Comparison of ENCODE assay signal across 13 cellular contexts in genomic region chr2:120104002-120104467, GRCh38.
A peak's percentile ranks its signal among the peaks of the same experiment; 100 is the strongest.
DNase-seq lines count a peak whose midpoint lies in the region; ATAC-seq and TF ChIP-seq lines count a peak whose summit lies in the region.
"Had no signal": no experiment of that assay in that cellular context is flagged by ENCODE, and none has a peak within 500 bp of the region (broad histone marks: within the 10 kb centered on the region; RNA-seq: fewer than 3 reads in every experiment).

No MANE protein-coding gene starts in this region.

- peaks cover 4% of the 10 kb centered on the region for H3K4me1 Mint-ChIP-seq in activated T-cell treated with anti-CD3 and anti-CD28 coated beads, Interleukin-2, amount 50 U/mL, for 72 hours (ENCODE audit: low read depth)

- no peaks in the 10 kb centered on the region for H3K27me3 Mint-ChIP-seq in activated T-cell treated with anti-CD3 and anti-CD28 coated beads, Interleukin-2, amount 50 U/mL, for 72 hours (ENCODE audit: low read depth)

- H3K4me2 ChIP-seq in smooth muscle cell, result peak overlapping the region; percentile 34

- ATAC-seq in activated T-cell treated with anti-CD3 and anti-CD28 coated beads, Interleukin-2, amount 50 U/mL, for 72 hours (replicated peaks in 1 of 2), result no peak
- ATAC-seq in left colon (no peak), HG03460 (IDR thresholded peaks at IDR 0.05; ENCODE audit: unreplicated experiment) (no peak)
- ATAC-seq: natural killer cell had no signal

- H3K4me3 Mint-ChIP-seq in activated T-cell treated with anti-CD3 and anti-CD28 coated beads, Interleukin-2, amount 50 U/mL, for 72 hours, result no peak overlapping the region
- H3K4me3 Mint-ChIP-seq: natural killer cell had no signal

- intact Hi-C loops in left colon (cut with DNase I, micrococcal nuclease), result no loop called here

- DNase-seq in H4 (ENCODE audit: low spot score) (peak; percentile 30), SJSA1 (ENCODE audit: low read depth in 1 of 2, low spot score in 2 of 2) (peak; percentile 88 to 90), fibroblast of mammary gland (ENCODE audit: low read depth) (peak; percentile 99), smooth muscle cell (lab: John Stamatoyannopoulos, UW; ENCODE audit: unreplicated experiment) (no peak), left colon (no peak)
- DNase-seq in activated T-cell treated with anti-CD3 and anti-CD28 coated beads, Interleukin-2, amount 50 U/mL, for 72 hours, result no peak
- DNase-seq: aorta, DMS153, natural killer cell, SHP77 treated with DMSO at 0.1 percent for 48 hours, spleen, thyroid gland had no signal

- no peaks in the 10 kb centered on the region for H3K79me2 ChIP-seq in smooth muscle cell (ENCODE audit: low read depth)

- H2AFZ ChIP-seq in smooth muscle cell (ENCODE audit: low read depth), result no peak overlapping the region

- H3K27ac ChIP-seq in SJSA1, result peak overlapping the region; percentile 32
- H3K27ac ChIP-seq in smooth muscle cell (ENCODE audit: low read depth), result peak overlapping the region; percentile 70
- H3K27ac ChIP-seq: spleen had no signal

- H3K36me3 ChIP-seq in SJSA1 (no peaks in the 10 kb centered on the region), smooth muscle cell (ENCODE audit: low read depth) (no peaks in the 10 kb centered on the region)

- 47% methylated on average over 4 of the region's 4 CpGs for WGBS in smooth muscle cell (ENCODE audit: low lambda C conversion rate)

- TF ChIP-seq CTCF in fibroblast of mammary gland (conservative IDR thresholded peaks at IDR 0.05; ENCODE audit: control insufficient read depth, insufficient read depth, low read depth, low read length), result no peak
- no peak for TF ChIP-seq CTCF in smooth muscle cell (IDR thresholded peaks at IDR 0.05; ENCODE audit: borderline replicate concordance, insufficient read depth, poor library complexity, severe bottlenecking)

- no peaks in the 10 kb centered on the region for H3F3A ChIP-seq in smooth muscle cell (ENCODE audit: low read depth)

- H3K4me3 ChIP-seq in SJSA1 (no peak overlapping the region), fibroblast of mammary gland (ENCODE audit: control insufficient read depth, low read depth, low read length) (no peak overlapping the region), smooth muscle cell (no peak overlapping the region)
- H3K4me3 ChIP-seq: spleen, thyroid gland had no signal

- peaks cover under 1 to 1% of the 10 kb centered on the region in 2 donors for H3K9me3 Mint-ChIP-seq in activated T-cell treated with anti-CD3 and anti-CD28 coated beads, Interleukin-2, amount 50 U/mL, for 72 hours

- H3K27me3 ChIP-seq in SJSA1 (replicated peaks) (no peaks in the 10 kb centered on the region), smooth muscle cell (ENCODE audit: low read depth) (no peaks in the 10 kb centered on the region)
- H3K27me3 ChIP-seq: spleen, thyroid gland had no signal

- H3K9me3 ChIP-seq in SJSA1 (replicated peaks), result no peaks in the 10 kb centered on the region
- H3K9me3 ChIP-seq in smooth muscle cell (replicated peaks; ENCODE audit: low read depth), result no peaks in the 10 kb centered on the region
- H3K9me3 ChIP-seq: spleen, thyroid gland had no signal

- peaks cover 2% of the 10 kb centered on the region in 2 donors for H3K36me3 Mint-ChIP-seq in activated T-cell treated with anti-CD3 and anti-CD28 coated beads, Interleukin-2, amount 50 U/mL, for 72 hours (ENCODE audit: insufficient read depth in 2 of 2)

- no peaks in the 10 kb centered on the region for H4K20me1 ChIP-seq in smooth muscle cell (ENCODE audit: low read depth)

- H3K4me1 ChIP-seq in SJSA1 (replicated peaks) (peaks cover 20% of the 10 kb centered on the region), smooth muscle cell (ENCODE audit: low read depth) (peaks cover 7% of the 10 kb centered on the region)

- H3K27ac Mint-ChIP-seq in activated T-cell treated with anti-CD3 and anti-CD28 coated beads, Interleukin-2, amount 50 U/mL, for 72 hours, result no peak overlapping the region
- H3K27ac Mint-ChIP-seq: natural killer cell had no signal

- no peak overlapping the region for H3K9ac ChIP-seq in smooth muscle cell (ENCODE audit: low read depth)

Comparison
In these comparisons a context has a peak if more than half of its experiments do, and no peak if none do; other contexts are left out.
1. DNase-seq: peak in H4 (single experiment), SJSA1 (2 of 2) and fibroblast of mammary gland (single experiment); none in smooth muscle cell (single experiment), activated T-cell treated with anti-CD3 and anti-CD28 coated beads, Interleukin-2, amount 50 U/mL, for 72 hours (0 of 2) and left colon (0 of 2).